ENCODE assay signal across 19 cellular contexts in the genomic region with DNA sequence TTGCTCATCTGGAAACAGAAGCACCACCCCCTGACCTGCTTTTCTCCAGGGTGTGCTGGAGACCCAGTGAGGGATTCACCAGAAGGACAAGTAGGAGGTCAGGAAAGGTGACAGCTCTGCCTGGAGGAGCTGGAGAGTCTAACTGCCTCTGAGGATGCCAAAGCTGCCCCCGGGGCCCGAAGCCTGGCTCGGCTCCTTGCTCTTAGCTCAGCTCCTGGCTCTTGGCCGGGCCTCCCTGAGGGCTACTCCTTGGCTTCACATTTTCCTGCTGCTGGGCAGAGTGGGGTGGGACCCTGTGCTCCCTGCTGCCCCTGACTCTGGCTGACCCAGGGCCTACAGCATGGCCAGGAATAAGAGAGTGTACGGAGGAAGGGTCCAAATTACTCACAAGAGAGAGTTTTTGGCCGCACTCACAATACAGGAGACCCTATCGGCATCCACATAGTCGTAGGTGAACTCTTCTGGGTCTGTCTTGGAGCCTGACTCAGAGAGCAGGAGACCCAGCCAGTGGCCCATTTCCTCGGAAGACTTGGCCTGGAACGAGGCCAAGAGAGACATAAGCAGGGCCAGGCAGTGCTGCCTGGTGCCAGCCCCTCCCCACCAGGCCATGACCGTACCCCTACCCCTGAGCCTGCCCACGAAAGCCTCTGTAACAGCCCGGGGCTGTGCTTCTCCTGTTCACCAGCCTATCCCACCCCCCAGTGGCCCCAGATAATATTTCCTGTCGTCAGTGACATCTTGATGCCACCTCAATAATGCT.
DNase-seq lines count a peak whose midpoint lies in the region; ATAC-seq and TF ChIP-seq lines count a peak whose summit lies in the region.
"Had no signal": no experiment of that assay in that cellular context is flagged by ENCODE, and none has a peak within 500 bp of the region (broad histone marks: within the 10 kb centered on the region; RNA-seq: fewer than 3 reads in every experiment).

No MANE protein-coding gene starts in this region.

- no peak overlapping the region for H3K4me3 Mint-ChIP-seq in activated CD8-positive, alpha-beta T cell treated with anti-CD3 and anti-CD28 coated beads, Interleukin-2, amount 10 ng/mL, durations not matched to agents 7 days and 5 days
- H3K4me3 Mint-ChIP-seq: activated CD8-positive, alpha-beta T cell treated with anti-CD3 and anti-CD28 coated beads for 36 hours; activated naive CD8-positive, alpha-beta T cell treated with anti-CD3 and anti-CD28 coated beads, Interleukin-2, amount 10 ng/mL, durations not matched to agents 7 days and 5 days; nephron; stimulated activated memory B cell treated with anti-CD40 and anti-IgM and Interleukin-4, amounts not matched to agents 10 μg/mL and 1 μg/mL and 100 μg/mL, for 72 hours; T-helper 1 cell treated with Interleukin-12 subunit alpha and Interleukin-12 subunit beta and Interleukin-4 antibody, amounts not matched to agents 30 μg/mL and 1 μg/mL, for 36 hours had no signal

- H3F3A ChIP-seq in PC-3 (ENCODE audit: low read length, unreplicated experiment) = no peaks in the 10 kb centered on the region

- peaks cover 14 to 36% (median 24%) of the 10 kb centered on the region in 11 experiments for H3K9me3 ChIP-seq in BLaER1 treated with 17β-estradiol and CSF1 and Interleukin-3, amounts not matched to agents 10 nM and 100 nM (replicated peaks in 1 of 11)
- no peaks in the 10 kb centered on the region for H3K9me3 ChIP-seq in PC-3 (ENCODE audit: low read length)
- H3K9me3 ChIP-seq: upper lobe of left lung had no signal

- no peak for ATAC-seq in PC-3
- no peak for ATAC-seq in foreskin keratinocyte
- no peak for ATAC-seq in esophagus mucosa
- no peak for ATAC-seq in activated CD8-positive, alpha-beta T cell treated with anti-CD3 and anti-CD28 coated beads, Interleukin-2, amount 10 ng/mL, durations not matched to agents 7 days and 5 days
- ATAC-seq: activated CD8-positive, alpha-beta T cell treated with anti-CD3 and anti-CD28 coated beads for 36 hours; stimulated activated memory B cell treated with anti-CD40 and anti-IgM and Interleukin-4, amounts not matched to agents 10 μg/mL and 1 μg/mL and 100 μg/mL, for 72 hours had no signal

- H3K79me2 ChIP-seq in PC-3 (ENCODE audit: low read length) = no peaks in the 10 kb centered on the region

- no peak overlapping the region for H3K27ac Mint-ChIP-seq in activated CD8-positive, alpha-beta T cell treated with anti-CD3 and anti-CD28 coated beads, Interleukin-2, amount 10 ng/mL, durations not matched to agents 7 days and 5 days
- H3K27ac Mint-ChIP-seq: activated CD8-positive, alpha-beta T cell treated with anti-CD3 and anti-CD28 coated beads for 36 hours; activated naive CD8-positive, alpha-beta T cell treated with anti-CD3 and anti-CD28 coated beads, Interleukin-2, amount 10 ng/mL, durations not matched to agents 7 days and 5 days; nephron; stimulated activated memory B cell treated with anti-CD40 and anti-IgM and Interleukin-4, amounts not matched to agents 10 μg/mL and 1 μg/mL and 100 μg/mL, for 72 hours; T-helper 1 cell treated with Interleukin-12 subunit alpha and Interleukin-12 subunit beta and Interleukin-4 antibody, amounts not matched to agents 30 μg/mL and 1 μg/mL, for 36 hours had no signal

- no peak overlapping the region for H3K4me3 ChIP-seq in BLaER1 treated with 17β-estradiol and CSF1 and Interleukin-3, amounts not matched to agents 10 nM and 100 nM
- no peak overlapping the region for H3K4me3 ChIP-seq in PC-3 (ENCODE audit: low read length)
- H3K4me3 ChIP-seq: upper lobe of left lung had no signal

- TF ChIP-seq CTCF in PC-3 (conservative IDR thresholded peaks at IDR 0.05; ENCODE audit: low read depth, low read length) (no peak), foreskin keratinocyte (conservative IDR thresholded peaks at IDR 0.05) (no peak)

- H3K9ac ChIP-seq in BLaER1 treated with 17β-estradiol and CSF1 and Interleukin-3, amounts not matched to agents 10 nM and 100 nM = peak overlapping the region in 3 of 11 experiments; percentile 18 to 21 (median 19); a peak in 4 of 22 replicates
- no peak overlapping the region for H3K9ac ChIP-seq in PC-3 (ENCODE audit: low read length)

- CTCF ChIA-PET in PC-3 (lab: Charles Lee) = no interaction called here
- CTCF ChIA-PET in activated CD8-positive, alpha-beta T cell treated with anti-CD3 and anti-CD28 coated beads, Interleukin-2, amount 10 ng/mL, durations not matched to agents 7 days and 5 days (lab: Charles Lee) = interaction anchor here (0.6 to 3.3 kb wide), 8 partner anchors 16 to 491 kb away, joined by 3 to 64 read pairs (median 12); partner anchors contain the start of gene CCDC186

- H2AFZ ChIP-seq in PC-3 (ENCODE audit: low read length) = no peak overlapping the region

- intact Hi-C loops in PC-3 (cut with micrococcal nuclease) = loop anchor here (10.0 kb wide), 1 partner anchor 483 kb away; no protein-coding TSS in a partner anchor
- intact Hi-C loops in posterior vena cava (cut with DNase I) = loop anchor here (10.0 kb wide), 1 partner anchor 133 kb away; no protein-coding TSS in a partner anchor

- POLR2A ChIA-PET in PC-3 (lab: Charles Lee; ENCODE audit: unreplicated experiment) = no interaction called here
- POLR2A ChIA-PET in activated CD8-positive, alpha-beta T cell treated with anti-CD3 and anti-CD28 coated beads, Interleukin-2, amount 10 ng/mL, durations not matched to agents 7 days and 5 days (lab: Charles Lee) = no interaction called here

- H3K4me1 ChIP-seq in BLaER1 treated with 17β-estradiol and CSF1 and Interleukin-3, amounts not matched to agents 10 nM and 100 nM = peaks cover 0 to 46% (median 33%) of the 10 kb centered on the region in 10 experiments; a peak in 15 of 20 replicates
- peaks cover 10% of the 10 kb centered on the region for H3K4me1 ChIP-seq in PC-3 (ENCODE audit: insufficient read depth, low read length)
- peaks cover 5% of the 10 kb centered on the region for H3K4me1 ChIP-seq in foreskin keratinocyte

- H3K27ac ChIP-seq in BLaER1 treated with 17β-estradiol and CSF1 and Interleukin-3, amounts not matched to agents 10 nM and 100 nM = no peak overlapping the region
- no peak overlapping the region for H3K27ac ChIP-seq in PC-3 (ENCODE audit: low read length)
- peak overlapping the region; percentile 3 for H3K27ac ChIP-seq in foreskin keratinocyte
- H3K27ac ChIP-seq: upper lobe of left lung had no signal

- no peaks in the 10 kb centered on the region for H4K20me1 ChIP-seq in BLaER1 treated with 17β-estradiol and CSF1 and Interleukin-3, amounts not matched to agents 10 nM and 100 nM
- no peaks in the 10 kb centered on the region for H4K20me1 ChIP-seq in PC-3 (ENCODE audit: low read length)

- no peaks in the 10 kb centered on the region for H3K9me2 ChIP-seq in PC-3 (replicated peaks; ENCODE audit: low read length)

- no peaks in the 10 kb centered on the region for H3K27me3 ChIP-seq in BLaER1 treated with 17β-estradiol and CSF1 and Interleukin-3, amounts not matched to agents 10 nM and 100 nM
- H3K27me3 ChIP-seq in PC-3 (ENCODE audit: low read length) (no peaks in the 10 kb centered on the region), foreskin keratinocyte (no peaks in the 10 kb centered on the region)
- H3K27me3 ChIP-seq: upper lobe of left lung had no signal

- DNase-seq in PC-3 (peak; percentile 10), foreskin keratinocyte (no peak), posterior vena cava (ENCODE audit: low spot score) (peak; percentile 76), AG08396 (ENCODE audit: low spot score) (no peak), NK-92 (lab: John Stamatoyannopoulos, UW; ENCODE audit: unreplicated experiment) (no peak)
- no peak for DNase-seq in activated CD8-positive, alpha-beta T cell treated with anti-CD3 and anti-CD28 coated beads, Interleukin-2, amount 10 ng/mL, durations not matched to agents 7 days and 5 days
- DNase-seq: activated CD8-positive, alpha-beta T cell treated with anti-CD3 and anti-CD28 coated beads for 36 hours; activated naive CD8-positive, alpha-beta T cell treated with anti-CD3 and anti-CD28 coated beads, Interleukin-2, amount 10 ng/mL, durations not matched to agents 7 days and 5 days; activated T-cell treated with anti-CD3 and anti-CD28 coated beads, Interleukin-2, amount 50 U/mL, for 48 hours; CD8-positive, alpha-beta memory T cell; NCI-H1694 treated with DMSO at 0.1 percent for 48 hours; SIG-M5; stimulated activated CD4-positive, alpha-beta T cell treated with anti-CD3 and anti-CD28 coated beads, Interleukin-15, amount 100 ng/mL, for 24 hours had no signal

- no TSS peak for BruUV-seq in PC-3 (replicated peaks; lab: Mats Ljungman, UMichigan)

- H3K36me3 Mint-ChIP-seq in activated CD8-positive, alpha-beta T cell treated with anti-CD3 and anti-CD28 coated beads, Interleukin-2, amount 10 ng/mL, durations not matched to agents 7 days and 5 days (ENCODE audit: low read depth) = peaks cover 11% of the 10 kb centered on the region

- no peaks in the 10 kb centered on the region for H3K27me3 Mint-ChIP-seq in activated CD8-positive, alpha-beta T cell treated with anti-CD3 and anti-CD28 coated beads, Interleukin-2, amount 10 ng/mL, durations not matched to agents 7 days and 5 days (ENCODE audit: low read depth)
- H3K27me3 Mint-ChIP-seq: activated CD8-positive, alpha-beta T cell treated with anti-CD3 and anti-CD28 coated beads for 36 hours; CD8-positive, alpha-beta memory T cell; stimulated activated memory B cell treated with anti-CD40 and anti-IgM and Interleukin-4, amounts not matched to agents 10 μg/mL and 1 μg/mL and 100 μg/mL, for 72 hours had no signal

- peaks cover 13% of the 10 kb centered on the region for H3K4me1 Mint-ChIP-seq in activated CD8-positive, alpha-beta T cell treated with anti-CD3 and anti-CD28 coated beads, Interleukin-2, amount 10 ng/mL, durations not matched to agents 7 days and 5 days (ENCODE audit: low read depth)

- peaks cover 0 to 40% (median 20%) of the 10 kb centered on the region in 11 experiments; a peak in 17 of 22 replicates for H3K36me3 ChIP-seq in BLaER1 treated with 17β-estradiol and CSF1 and Interleukin-3, amounts not matched to agents 10 nM and 100 nM
- no peaks in the 10 kb centered on the region for H3K36me3 ChIP-seq in PC-3 (ENCODE audit: low read depth, low read length)

- no peaks in the 10 kb centered on the region for H3K9me3 Mint-ChIP-seq in activated CD8-positive, alpha-beta T cell treated with anti-CD3 and anti-CD28 coated beads, Interleukin-2, amount 10 ng/mL, durations not matched to agents 7 days and 5 days (ENCODE audit: insufficient read depth)
- H3K9me3 Mint-ChIP-seq: activated CD8-positive, alpha-beta T cell treated with anti-CD3 and anti-CD28 coated beads for 36 hours; activated naive CD8-positive, alpha-beta T cell treated with anti-CD3 and anti-CD28 coated beads, Interleukin-2, amount 10 ng/mL, durations not matched to agents 7 days and 5 days; stimulated activated memory B cell treated with anti-CD40 and anti-IgM and Interleukin-4, amounts not matched to agents 10 μg/mL and 1 μg/mL and 100 μg/mL, for 72 hours; T-helper 1 cell treated with Interleukin-12 subunit alpha and Interleukin-12 subunit beta and Interleukin-4 antibody, amounts not matched to agents 30 μg/mL and 1 μg/mL, for 36 hours had no signal

- H3K4me2 ChIP-seq in BLaER1 treated with 17β-estradiol and CSF1 and Interleukin-3, amounts not matched to agents 10 nM and 100 nM = peak overlapping the region in 8 of 11 experiments; percentile 11 to 94 (median 53); a peak in 14 of 22 replicates
- no peak overlapping the region for H3K4me2 ChIP-seq in PC-3 (ENCODE audit: low read length)

Comparison
In these comparisons a context has a peak if more than half of its experiments do, and no peak if none do; other contexts are left out.
1. DNase-seq: peak in PC-3 (single experiment) and posterior vena cava (single experiment); none in foreskin keratinocyte (0 of 2), AG08396 (single experiment), activated CD8-positive, alpha-beta T cell treated with anti-CD3 and anti-CD28 coated beads, Interleukin-2, amount 10 ng/mL, durations not matched to agents 7 days and 5 days (single experiment) and NK-92 (single experiment).